ENCODE assay signal across 18 cellular contexts in genomic region chr4:125346616-125347015, GRCh38. TPM values are rescaled to one million over a fixed set of nuclear protein-coding genes. Genes with fewer than 3 reads are reported as not detected.
A peak's percentile ranks its signal among the peaks of the same experiment; 100 is the strongest.
DNase-seq lines count a peak whose midpoint lies in the region; ATAC-seq and TF ChIP-seq lines count a peak whose summit lies in the region.
"Had no signal": no experiment of that assay in that cellular context is flagged by ENCODE, and none has a peak within 500 bp of the region (broad histone marks: within the 10 kb centered on the region; RNA-seq: fewer than 3 reads in every experiment).

No MANE protein-coding gene starts in this region.

- no peaks in the 10 kb centered on the region for H3K9me3 Mint-ChIP-seq in progenitor cell of endocrine pancreas (ENCODE audit: low read depth)
- H3K9me3 Mint-ChIP-seq: CD4-positive, alpha-beta memory T cell had no signal

- H3K36me3 ChIP-seq in SK-N-MC (ENCODE audit: insufficient read depth, low read length) (peaks cover 51% of the 10 kb centered on the region), ectodermal cell (ENCODE audit: control insufficient read depth, insufficient read depth, low read length) (no peaks in the 10 kb centered on the region), mesodermal cell (ENCODE audit: control insufficient read depth, insufficient read depth, low read length) (no peaks in the 10 kb centered on the region), upper lobe of right lung (no peaks in the 10 kb centered on the region)
- H3K36me3 ChIP-seq: BLaER1 had no signal

- H3K9me3 ChIP-seq in SK-N-MC (ENCODE audit: low read depth, low read length) (no peaks in the 10 kb centered on the region), ectodermal cell (ENCODE audit: control insufficient read depth, low read length) (no peaks in the 10 kb centered on the region), mesodermal cell (ENCODE audit: control insufficient read depth, low read length) (no peaks in the 10 kb centered on the region), upper lobe of right lung (no peaks in the 10 kb centered on the region)
- H3K9me3 ChIP-seq: BLaER1 had no signal

- H3K9ac ChIP-seq in SK-N-MC (ENCODE audit: insufficient read length): no peak overlapping the region
- H3K9ac ChIP-seq: BLaER1 had no signal

- H3K27me3 Mint-ChIP-seq in progenitor cell of endocrine pancreas: no peaks in the 10 kb centered on the region
- H3K27me3 Mint-ChIP-seq: CD4-positive, alpha-beta memory T cell had no signal

- TF ChIP-seq CTCF in progenitor cell of endocrine pancreas (IDR thresholded peaks at IDR 0.05; ENCODE audit: unreplicated experiment): no peak
- no peak for TF ChIP-seq CTCF in upper lobe of right lung (IDR thresholded peaks at IDR 0.05)

- H3K4me3 ChIP-seq in SK-N-MC (no peak overlapping the region), ectodermal cell (ENCODE audit: insufficient read depth, low read depth, low read length) (no peak overlapping the region), mesodermal cell (ENCODE audit: extremely low read depth, insufficient read depth, low read length, poor library complexity, severe bottlenecking) (no peak overlapping the region), upper lobe of right lung (no peak overlapping the region)
- H3K4me3 ChIP-seq: BLaER1 had no signal

- H3K4me3 Mint-ChIP-seq in progenitor cell of endocrine pancreas (ENCODE audit: low read depth): no peak overlapping the region
- H3K4me3 Mint-ChIP-seq: CD4-positive, alpha-beta memory T cell had no signal

- H3K4me1 Mint-ChIP-seq in progenitor cell of endocrine pancreas (ENCODE audit: low read depth): no peaks in the 10 kb centered on the region
- H3K4me1 Mint-ChIP-seq: CD4-positive, alpha-beta memory T cell had no signal

- no peaks in the 10 kb centered on the region for H3K27me3 ChIP-seq in ectodermal cell (ENCODE audit: control insufficient read depth, insufficient read depth, low read length, poor library complexity, severe bottlenecking)
- no peaks in the 10 kb centered on the region for H3K27me3 ChIP-seq in upper lobe of right lung
- H3K27me3 ChIP-seq: BLaER1 had no signal

- H3K4me1 ChIP-seq in ectodermal cell (ENCODE audit: control insufficient read depth, insufficient read depth, low read length) (peaks cover 24% of the 10 kb centered on the region), mesodermal cell (ENCODE audit: control insufficient read depth, insufficient read depth, low read length, poor library complexity, severe bottlenecking) (no peaks in the 10 kb centered on the region), upper lobe of right lung (no peaks in the 10 kb centered on the region)
- H3K4me1 ChIP-seq: BLaER1 had no signal

- no peak overlapping the region for H3K27ac Mint-ChIP-seq in progenitor cell of endocrine pancreas
- H3K27ac Mint-ChIP-seq: CD4-positive, alpha-beta memory T cell had no signal

- ATAC-seq in upper lobe of right lung: no peak
- ATAC-seq: HepG2 had no signal

- H3K27ac ChIP-seq in SK-N-MC (0 out of 2 replicates have a peak overlapping the region, but pooled peaks have one; percentile 15), ectodermal cell (ENCODE audit: insufficient read depth, low read depth, low read length, poor library complexity, severe bottlenecking) (peak overlapping the region; percentile 51), mesodermal cell (ENCODE audit: low read depth, low read length, severe bottlenecking) (peak overlapping the region; percentile 47), temporal lobe (ENCODE audit: low read depth, low read length) (peak overlapping the region; percentile 69), upper lobe of right lung (no peak overlapping the region)
- H3K27ac ChIP-seq: BLaER1 had no signal

- intact Hi-C loops in upper lobe of right lung (cut with DNase I): no loop called here

- 45 to 48% methylated on average over 4 of the region's 4 CpGs for WGBS in ectodermal cell, 2 experiments
- WGBS in mesodermal cell (ENCODE audit: insufficient coverage in 2 of 2), 2 experiments: 65 to 67% methylated on average over 4 of the region's 4 CpGs

- DNase-seq in SK-N-MC (ENCODE audit: low read depth, low spot score) (no peak), progenitor cell of endocrine pancreas (ENCODE audit: low spot score, unreplicated experiment) (no peak), upper lobe of right lung (no peak)
- no peak for DNase-seq in activated CD4-positive, alpha-beta T cell treated with anti-CD3 and anti-CD28 coated beads for 48 hours
- DNase-seq: CD4-positive, alpha-beta memory T cell; DMS153; GDM1; KBM-7; NCI-H1105; NCI-H2081 treated with DMSO at 0.1 percent for 48 hours; NCI-H774; OCI-M1; Right ventricle myocardium superior had no signal

- no peaks in the 10 kb centered on the region for H3K36me3 Mint-ChIP-seq in progenitor cell of endocrine pancreas (ENCODE audit: insufficient read depth)
- H3K36me3 Mint-ChIP-seq: CD4-positive, alpha-beta memory T cell had no signal

RNA-seq across cellular contexts. Expression of gene FAT4, which starts 31.9 kb away (rescaled TPM):
- 5.2 TPM for polyA plus RNA-seq in ectodermal cell (2013, experiment 1 of 4)
- polyA plus RNA-seq in ectodermal cell (2013, experiment 2 of 4): 5.1 TPM
- polyA plus RNA-seq in ectodermal cell (2013, experiment 3 of 4): 5.2 TPM
- 7.5 TPM for polyA plus RNA-seq in ectodermal cell (2013, experiment 4 of 4)
- 8.0 TPM for polyA plus RNA-seq in mesodermal cell (2013, experiment 1 of 2)
- 5.8 TPM for polyA plus RNA-seq in mesodermal cell (2013, experiment 2 of 2)
- total RNA-seq in temporal lobe (147 TPM), progenitor cell of endocrine pancreas (1.7 and 2.5 TPM in 2 replicates), upper lobe of right lung (17.9 TPM)
- total RNA-seq: CD4-positive, alpha-beta memory T cell had no signal
- polyA plus RNA-seq: CD4-positive, alpha-beta memory T cell had no signal
